12 cellular contexts compared by ENCODE assay signal in the genomic region with DNA sequence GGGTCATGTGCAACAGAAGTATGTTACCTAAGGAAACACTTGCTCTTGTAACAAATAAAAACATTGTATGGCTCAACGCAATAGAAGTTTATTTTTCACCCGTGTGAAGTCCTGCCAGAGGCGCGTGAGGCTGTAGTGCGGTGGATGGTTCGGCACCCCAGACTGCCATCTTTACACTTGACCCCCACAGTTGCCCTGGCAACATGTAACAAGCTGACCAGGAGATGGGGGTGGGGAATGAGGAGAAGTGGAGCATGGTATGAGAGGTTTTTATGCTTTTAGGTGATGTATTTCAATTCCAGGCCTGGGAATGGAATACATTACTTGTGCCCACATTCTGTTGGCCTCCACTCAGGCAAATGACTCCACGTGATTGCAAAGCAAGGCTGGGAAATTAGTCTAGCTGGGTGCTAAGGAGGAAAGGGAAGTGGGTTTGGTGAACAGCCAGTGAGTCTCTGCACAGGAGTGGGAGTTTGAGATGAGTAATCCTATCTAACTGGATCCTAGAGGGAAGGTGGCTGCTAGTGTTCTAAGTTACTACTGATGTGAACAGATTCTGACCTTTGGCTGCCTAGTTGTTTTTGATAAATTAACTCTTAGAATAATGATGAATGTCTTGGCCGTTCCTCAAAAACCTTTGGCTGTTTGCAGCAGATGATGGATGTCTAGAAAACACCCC. TPM values are rescaled to one million over a fixed set of nuclear protein-coding genes. Genes with fewer than 3 reads are reported as not detected.
A peak's percentile ranks its signal among the peaks of the same experiment; 100 is the strongest.
DNase-seq lines count a peak whose midpoint lies in the region; ATAC-seq and TF ChIP-seq lines count a peak whose summit lies in the region.
"Had no signal": no experiment of that assay in that cellular context is flagged by ENCODE, and none has a peak within 500 bp of the region (broad histone marks: within the 10 kb centered on the region; RNA-seq: fewer than 3 reads in every experiment).

No MANE protein-coding gene starts in this region.

- DNase-seq in ELR (ENCODE audit: low read depth): peak; percentile 97
- DNase-seq in NCI-H226: peak; percentile 91
- peak; percentile 93 to 97 for DNase-seq in cardiac fibroblast (ENCODE audit: low read depth in 2 of 2)
- DNase-seq in omental fat pad (ENCODE audit: low spot score): no peak
- DNase-seq in left ventricle myocardium superior: no peak
- no peak for DNase-seq in activated T-helper 1 cell treated with anti-CD3 and anti-CD28 coated beads, Interleukin-12 subunit alpha, Interleukin-12 subunit beta, Interleukin-2, Interleukin-4 antibody, amounts not matched to agents 30 ng/mL and 10 ng/mL and 1 ng/mL, durations not matched to agents 14 hours and 24 hours and 36 hours (ENCODE audit: low spot score)
- no peak for DNase-seq in stimulated activated CD8-positive, alpha-beta memory T cell treated with anti-CD3 and anti-CD28 coated beads, Interleukin-4, amount 100 ng/mL, for 48 hours
- DNase-seq: GOT3, upper lobe of left lung had no signal

- ATAC-seq in omental fat pad (ENCODE audit: low FRiP score): peak; percentile 84
- no peak for ATAC-seq in HG03432 (IDR thresholded peaks at IDR 0.05; ENCODE audit: unreplicated experiment)
- no peak for ATAC-seq in left ventricle myocardium superior

- no peaks in the 10 kb centered on the region for H3K9me3 Mint-ChIP-seq in activated T-helper 1 cell treated with anti-CD3 and anti-CD28 coated beads, Interleukin-12 subunit alpha, Interleukin-12 subunit beta, Interleukin-2, Interleukin-4 antibody, amounts not matched to agents 30 ng/mL and 10 ng/mL and 1 ng/mL, durations not matched to agents 14 hours and 24 hours and 36 hours
- H3K9me3 Mint-ChIP-seq: dendritic cell treated with granulocyte-macrophage colony-stimulating factor and Interleukin-4, amounts not matched to agents 40 ng/mL and 50 ng/mL, for 4 days had no signal

- TF ChIP-seq CTCF in cardiac fibroblast (IDR thresholded peaks at IDR 0.05; ENCODE audit: low read depth, low read length) (no peak), omental fat pad (IDR thresholded peaks at IDR 0.05) (no peak)

- peak overlapping the region in 1 of 2 donors; percentile 8 for H3K4me3 ChIP-seq in cardiac fibroblast (replicated peaks in 1 of 2; ENCODE audit: low read depth in 2 of 2, low read length in 2 of 2)
- H3K4me3 ChIP-seq: upper lobe of left lung had no signal

- peaks cover 15% of the 10 kb centered on the region for H3K4me1 Mint-ChIP-seq in activated T-helper 1 cell treated with anti-CD3 and anti-CD28 coated beads, Interleukin-12 subunit alpha, Interleukin-12 subunit beta, Interleukin-2, Interleukin-4 antibody, amounts not matched to agents 30 ng/mL and 10 ng/mL and 1 ng/mL, durations not matched to agents 14 hours and 24 hours and 36 hours (ENCODE audit: low read depth)

- intact Hi-C loops in left ventricle myocardium superior (cut with micrococcal nuclease): no loop called here
- intact Hi-C loops in activated T-helper 1 cell treated with anti-CD3 and anti-CD28 coated beads, Interleukin-12 subunit alpha, Interleukin-12 subunit beta, Interleukin-2, Interleukin-4 antibody, amounts not matched to agents 30 ng/mL and 10 ng/mL and 1 ng/mL, durations not matched to agents 14 hours and 24 hours and 36 hours (cut with micrococcal nuclease): no loop called here

- no peak overlapping the region for H3K27ac Mint-ChIP-seq in activated T-helper 1 cell treated with anti-CD3 and anti-CD28 coated beads, Interleukin-12 subunit alpha, Interleukin-12 subunit beta, Interleukin-2, Interleukin-4 antibody, amounts not matched to agents 30 ng/mL and 10 ng/mL and 1 ng/mL, durations not matched to agents 14 hours and 24 hours and 36 hours
- H3K27ac Mint-ChIP-seq: dendritic cell treated with granulocyte-macrophage colony-stimulating factor and Interleukin-4, amounts not matched to agents 40 ng/mL and 50 ng/mL, for 4 days had no signal

- H3K4me3 Mint-ChIP-seq in activated T-helper 1 cell treated with anti-CD3 and anti-CD28 coated beads, Interleukin-12 subunit alpha, Interleukin-12 subunit beta, Interleukin-2, Interleukin-4 antibody, amounts not matched to agents 30 ng/mL and 10 ng/mL and 1 ng/mL, durations not matched to agents 14 hours and 24 hours and 36 hours: no peak overlapping the region
- H3K4me3 Mint-ChIP-seq: dendritic cell treated with granulocyte-macrophage colony-stimulating factor and Interleukin-4, amounts not matched to agents 40 ng/mL and 50 ng/mL, for 4 days had no signal

- peaks cover 6% of the 10 kb centered on the region for H3K36me3 Mint-ChIP-seq in activated T-helper 1 cell treated with anti-CD3 and anti-CD28 coated beads, Interleukin-12 subunit alpha, Interleukin-12 subunit beta, Interleukin-2, Interleukin-4 antibody, amounts not matched to agents 30 ng/mL and 10 ng/mL and 1 ng/mL, durations not matched to agents 14 hours and 24 hours and 36 hours (ENCODE audit: low read depth)

- no peaks in the 10 kb centered on the region for H3K27me3 Mint-ChIP-seq in activated T-helper 1 cell treated with anti-CD3 and anti-CD28 coated beads, Interleukin-12 subunit alpha, Interleukin-12 subunit beta, Interleukin-2, Interleukin-4 antibody, amounts not matched to agents 30 ng/mL and 10 ng/mL and 1 ng/mL, durations not matched to agents 14 hours and 24 hours and 36 hours (ENCODE audit: insufficient read depth)
- H3K27me3 Mint-ChIP-seq: dendritic cell treated with granulocyte-macrophage colony-stimulating factor and Interleukin-4, amounts not matched to agents 40 ng/mL and 50 ng/mL, for 4 days had no signal

RNA-seq across cellular contexts. Expression of gene GREM1, which starts 33.8 kb away (rescaled TPM):
- total RNA-seq in omental fat pad (10 to 100 TPM in 2 of 4 donors, 1 to 10 TPM in 1, under 1 TPM in 1; 0.79 to 77.3 (median 15.8) TPM), left ventricle myocardium superior (0.52 TPM)
- not detected in 2 replicates for total RNA-seq in activated T-helper 1 cell treated with anti-CD3 and anti-CD28 coated beads, Interleukin-12 subunit alpha, Interleukin-12 subunit beta, Interleukin-2, Interleukin-4 antibody, amounts not matched to agents 30 ng/mL and 10 ng/mL and 1 ng/mL, durations not matched to agents 14 hours and 24 hours and 36 hours
- total RNA-seq: activated CD8-positive, alpha-beta memory T cell treated with anti-CD3 and anti-CD28 coated beads for 36 hours had no signal

RNA-seq across cellular contexts. Expression of gene SCG5, which starts 42.5 kb away (rescaled TPM):
- total RNA-seq in omental fat pad: 1 to 10 TPM in 2 of 4 donors, not detected in 2; 2.1 to 3.4 TPM
- total RNA-seq in left ventricle myocardium superior: not detected
- 1.6 and 2.6 TPM in 2 replicates for total RNA-seq in activated T-helper 1 cell treated with anti-CD3 and anti-CD28 coated beads, Interleukin-12 subunit alpha, Interleukin-12 subunit beta, Interleukin-2, Interleukin-4 antibody, amounts not matched to agents 30 ng/mL and 10 ng/mL and 1 ng/mL, durations not matched to agents 14 hours and 24 hours and 36 hours

Comparison
In these comparisons a context has a peak if more than half of its experiments do, and no peak if none do; other contexts are left out.
1. DNase-seq: peak in ELR (single experiment), NCI-H226 (single experiment) and cardiac fibroblast (2 of 2); none in omental fat pad (single experiment), left ventricle myocardium superior (single experiment), activated T-helper 1 cell treated with anti-CD3 and anti-CD28 coated beads, Interleukin-12 subunit alpha, Interleukin-12 subunit beta, Interleukin-2, Interleukin-4 antibody, amounts not matched to agents 30 ng/mL and 10 ng/mL and 1 ng/mL, durations not matched to agents 14 hours and 24 hours and 36 hours (single experiment) and stimulated activated CD8-positive, alpha-beta memory T cell treated with anti-CD3 and anti-CD28 coated beads, Interleukin-4, amount 100 ng/mL, for 48 hours (single experiment).